8 cellular contexts compared by ENCODE assay signal in genomic region chr16:8567355-8568230, GRCh38. TPM values are rescaled to one million over a fixed set of nuclear protein-coding genes. Genes with fewer than 3 reads are reported as not detected.
DNase-seq lines count a peak whose midpoint lies in the region; ATAC-seq and TF ChIP-seq lines count a peak whose summit lies in the region.

No MANE protein-coding gene starts in this region.

- H3K4me1 ChIP-seq in foreskin keratinocyte (no peaks in the 10 kb centered on the region), tibial artery (peaks cover 0 to 21% (median 7%) of the 10 kb centered on the region in 4 donors)

- H3K4me1 Mint-ChIP-seq in activated T-helper 1 cell treated with anti-CD3 and anti-CD28 coated beads, Interleukin-12 subunit alpha, Interleukin-12 subunit beta, Interleukin-2, Interleukin-4 antibody, amounts not matched to agents 30 ng/mL and 10 ng/mL and 1 ng/mL, durations not matched to agents 14 hours and 24 hours and 36 hours (ENCODE audit: low read depth): peaks cover 10% of the 10 kb centered on the region
- peaks cover 11% of the 10 kb centered on the region for H3K4me1 Mint-ChIP-seq in osteocyte (ENCODE audit: unreplicated experiment)

- H3K4me3 Mint-ChIP-seq in activated T-helper 1 cell treated with anti-CD3 and anti-CD28 coated beads, Interleukin-12 subunit alpha, Interleukin-12 subunit beta, Interleukin-2, Interleukin-4 antibody, amounts not matched to agents 30 ng/mL and 10 ng/mL and 1 ng/mL, durations not matched to agents 14 hours and 24 hours and 36 hours: no peak overlapping the region
- no peak overlapping the region for H3K4me3 Mint-ChIP-seq in osteocyte (ENCODE audit: unreplicated experiment)

- no peaks in the 10 kb centered on the region for H3K36me3 Mint-ChIP-seq in activated T-helper 1 cell treated with anti-CD3 and anti-CD28 coated beads, Interleukin-12 subunit alpha, Interleukin-12 subunit beta, Interleukin-2, Interleukin-4 antibody, amounts not matched to agents 30 ng/mL and 10 ng/mL and 1 ng/mL, durations not matched to agents 14 hours and 24 hours and 36 hours (ENCODE audit: low read depth)
- no peaks in the 10 kb centered on the region for H3K36me3 Mint-ChIP-seq in osteocyte (ENCODE audit: unreplicated experiment)

- no peaks in the 10 kb centered on the region for H3K9me3 Mint-ChIP-seq in activated T-helper 1 cell treated with anti-CD3 and anti-CD28 coated beads, Interleukin-12 subunit alpha, Interleukin-12 subunit beta, Interleukin-2, Interleukin-4 antibody, amounts not matched to agents 30 ng/mL and 10 ng/mL and 1 ng/mL, durations not matched to agents 14 hours and 24 hours and 36 hours
- H3K9me3 Mint-ChIP-seq in osteocyte (ENCODE audit: unreplicated experiment): no peaks in the 10 kb centered on the region

- H3K9me3 ChIP-seq in tibial artery: no peaks in the 10 kb centered on the region

- DNase-seq in ELR (ENCODE audit: low read depth) (peak; percentile 91), Kasumi-1 (lab: John Stamatoyannopoulos, UW) (peak; percentile 86 to 88), RPMI8226 (peak; percentile 95), foreskin keratinocyte (peak; percentile 63 to 80), osteocyte (ENCODE audit: extremely low spot score, unreplicated experiment) (peak; percentile 88), tibial artery (peak; percentile 57 to 84)
- peak; percentile 66 for DNase-seq in activated T-helper 1 cell treated with anti-CD3 and anti-CD28 coated beads, Interleukin-12 subunit alpha, Interleukin-12 subunit beta, Interleukin-2, Interleukin-4 antibody, amounts not matched to agents 30 ng/mL and 10 ng/mL and 1 ng/mL, durations not matched to agents 14 hours and 24 hours and 36 hours (ENCODE audit: low spot score)

- no peak overlapping the region for H3K4me3 ChIP-seq in tibial artery

- peaks cover 5% of the 10 kb centered on the region for H3K27me3 Mint-ChIP-seq in activated T-helper 1 cell treated with anti-CD3 and anti-CD28 coated beads, Interleukin-12 subunit alpha, Interleukin-12 subunit beta, Interleukin-2, Interleukin-4 antibody, amounts not matched to agents 30 ng/mL and 10 ng/mL and 1 ng/mL, durations not matched to agents 14 hours and 24 hours and 36 hours (ENCODE audit: insufficient read depth)
- H3K27me3 Mint-ChIP-seq in osteocyte (ENCODE audit: unreplicated experiment): no peaks in the 10 kb centered on the region

- TF ChIP-seq CTCF in foreskin keratinocyte (conservative IDR thresholded peaks at IDR 0.05) (peak; percentile 100), osteocyte (IDR thresholded peaks at IDR 0.05) (peak; percentile 98), tibial artery (IDR thresholded peaks at IDR 0.05) (peak; percentile 98 to 99)

- H3K27me3 ChIP-seq in foreskin keratinocyte: no peaks in the 10 kb centered on the region
- peaks cover 0 to 24% of the 10 kb centered on the region in 2 donors for H3K27me3 ChIP-seq in tibial artery

- no peaks in the 10 kb centered on the region for H3K36me3 ChIP-seq in tibial artery

- intact Hi-C loops in activated T-helper 1 cell treated with anti-CD3 and anti-CD28 coated beads, Interleukin-12 subunit alpha, Interleukin-12 subunit beta, Interleukin-2, Interleukin-4 antibody, amounts not matched to agents 30 ng/mL and 10 ng/mL and 1 ng/mL, durations not matched to agents 14 hours and 24 hours and 36 hours (cut with micrococcal nuclease): loop anchor here (1.0 to 10.0 kb wide), 5 partner anchors 41 to 567 kb away; partner anchors contain the start of genes PMM2 and TMEM186
- intact Hi-C loops in tibial artery (cut with DNase I; ENCODE audit: low total_unique reads): loop anchor here (5.0 kb wide), 1 partner anchor 315 kb away; the partner anchor contains the start of gene LITAFD

- ATAC-seq in GM21825 (IDR thresholded peaks at IDR 0.05; ENCODE audit: unreplicated experiment): peak; percentile 83
- ATAC-seq in foreskin keratinocyte: peak; percentile 90

- H3K27ac ChIP-seq in foreskin keratinocyte: no peak overlapping the region
- H3K27ac ChIP-seq in tibial artery: no peak overlapping the region

- no peak overlapping the region for H3K27ac Mint-ChIP-seq in activated T-helper 1 cell treated with anti-CD3 and anti-CD28 coated beads, Interleukin-12 subunit alpha, Interleukin-12 subunit beta, Interleukin-2, Interleukin-4 antibody, amounts not matched to agents 30 ng/mL and 10 ng/mL and 1 ng/mL, durations not matched to agents 14 hours and 24 hours and 36 hours
- no peak overlapping the region for H3K27ac Mint-ChIP-seq in osteocyte (ENCODE audit: unreplicated experiment)

RNA-seq across cellular contexts. Expression of gene TMEM114, which starts 22.7 kb away (rescaled TPM):
- total RNA-seq in activated T-helper 1 cell treated with anti-CD3 and anti-CD28 coated beads, Interleukin-12 subunit alpha, Interleukin-12 subunit beta, Interleukin-2, Interleukin-4 antibody, amounts not matched to agents 30 ng/mL and 10 ng/mL and 1 ng/mL, durations not matched to agents 14 hours and 24 hours and 36 hours: not detected in 2 replicates
- total RNA-seq in foreskin keratinocyte (not detected in 2 replicates), osteocyte (not detected in 2 replicates)
- polyA plus RNA-seq in foreskin keratinocyte: not detected in 2 replicates

RNA-seq across cellular contexts. Expression of gene METTL22, which starts 53.9 kb away (rescaled TPM):
- 30.0 and 32.0 TPM in 2 replicates for total RNA-seq in activated T-helper 1 cell treated with anti-CD3 and anti-CD28 coated beads, Interleukin-12 subunit alpha, Interleukin-12 subunit beta, Interleukin-2, Interleukin-4 antibody, amounts not matched to agents 30 ng/mL and 10 ng/mL and 1 ng/mL, durations not matched to agents 14 hours and 24 hours and 36 hours
- 20.7 and 21.8 TPM in 2 replicates for total RNA-seq in foreskin keratinocyte
- polyA plus RNA-seq in foreskin keratinocyte: 20.5 and 22.5 TPM in 2 replicates
- 40.1 and 46.2 TPM in 2 replicates for total RNA-seq in osteocyte
